2 cellular contexts compared by ENCODE assay signal in genomic region chr4:25925486-25926201, GRCh38.
A peak's percentile ranks its signal among the peaks of the same experiment; 100 is the strongest.
TF ChIP-seq lines count a peak whose summit lies in the region.

No MANE protein-coding gene starts in this region.

TF ChIP-seq in HCT116, 20 proteins besides CTCF, POLR2A, EP300 and RAD21:
- TF ChIP-seq, protein P1, sequence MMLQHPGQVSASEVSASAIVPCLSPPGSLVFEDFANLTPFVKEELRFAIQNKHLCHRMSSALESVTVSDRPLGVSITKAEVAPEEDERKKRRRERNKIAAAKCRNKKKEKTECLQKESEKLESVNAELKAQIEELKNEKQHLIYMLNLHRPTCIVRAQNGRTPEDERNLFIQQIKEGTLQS (IDR thresholded peaks at IDR 0.05), result no peak
- peak; percentile 55 for TF ChIP-seq SRF (IDR thresholded peaks at IDR 0.05; ENCODE audit: low read depth)
TF ChIP-seq in HCT116: peak in this region for 1.

TF ChIP-seq in K562, 482 proteins besides CTCF, POLR2A, EP300 and RAD21:
- TF ChIP-seq ZNF197 (CRISPR knock-in tag; IDR thresholded peaks at IDR 0.05; ENCODE audit: low read depth), result no peak
- TF ChIP-seq SMARCC2 (IDR thresholded peaks at IDR 0.05; ENCODE audit: low read depth), result no peak
- TF ChIP-seq ARID3A (IDR thresholded peaks at IDR 0.05; ENCODE audit: borderline replicate concordance, low read depth, low read length), result peak; percentile 30; the same call in 1 of the 2 replicates
- no peak for TF ChIP-seq MBD2 (IDR thresholded peaks at IDR 0.05; ENCODE audit: borderline replicate concordance, low read depth)
- no peak for TF ChIP-seq PATZ1 (CRISPR knock-in tag; IDR thresholded peaks at IDR 0.05; ENCODE audit: borderline replicate concordance)
- TF ChIP-seq NFRKB (IDR thresholded peaks at IDR 0.05; ENCODE audit: low read depth), result no peak
- no peak for TF ChIP-seq CSDE1 (IDR thresholded peaks at IDR 0.05)
- TF ChIP-seq, protein P2, sequence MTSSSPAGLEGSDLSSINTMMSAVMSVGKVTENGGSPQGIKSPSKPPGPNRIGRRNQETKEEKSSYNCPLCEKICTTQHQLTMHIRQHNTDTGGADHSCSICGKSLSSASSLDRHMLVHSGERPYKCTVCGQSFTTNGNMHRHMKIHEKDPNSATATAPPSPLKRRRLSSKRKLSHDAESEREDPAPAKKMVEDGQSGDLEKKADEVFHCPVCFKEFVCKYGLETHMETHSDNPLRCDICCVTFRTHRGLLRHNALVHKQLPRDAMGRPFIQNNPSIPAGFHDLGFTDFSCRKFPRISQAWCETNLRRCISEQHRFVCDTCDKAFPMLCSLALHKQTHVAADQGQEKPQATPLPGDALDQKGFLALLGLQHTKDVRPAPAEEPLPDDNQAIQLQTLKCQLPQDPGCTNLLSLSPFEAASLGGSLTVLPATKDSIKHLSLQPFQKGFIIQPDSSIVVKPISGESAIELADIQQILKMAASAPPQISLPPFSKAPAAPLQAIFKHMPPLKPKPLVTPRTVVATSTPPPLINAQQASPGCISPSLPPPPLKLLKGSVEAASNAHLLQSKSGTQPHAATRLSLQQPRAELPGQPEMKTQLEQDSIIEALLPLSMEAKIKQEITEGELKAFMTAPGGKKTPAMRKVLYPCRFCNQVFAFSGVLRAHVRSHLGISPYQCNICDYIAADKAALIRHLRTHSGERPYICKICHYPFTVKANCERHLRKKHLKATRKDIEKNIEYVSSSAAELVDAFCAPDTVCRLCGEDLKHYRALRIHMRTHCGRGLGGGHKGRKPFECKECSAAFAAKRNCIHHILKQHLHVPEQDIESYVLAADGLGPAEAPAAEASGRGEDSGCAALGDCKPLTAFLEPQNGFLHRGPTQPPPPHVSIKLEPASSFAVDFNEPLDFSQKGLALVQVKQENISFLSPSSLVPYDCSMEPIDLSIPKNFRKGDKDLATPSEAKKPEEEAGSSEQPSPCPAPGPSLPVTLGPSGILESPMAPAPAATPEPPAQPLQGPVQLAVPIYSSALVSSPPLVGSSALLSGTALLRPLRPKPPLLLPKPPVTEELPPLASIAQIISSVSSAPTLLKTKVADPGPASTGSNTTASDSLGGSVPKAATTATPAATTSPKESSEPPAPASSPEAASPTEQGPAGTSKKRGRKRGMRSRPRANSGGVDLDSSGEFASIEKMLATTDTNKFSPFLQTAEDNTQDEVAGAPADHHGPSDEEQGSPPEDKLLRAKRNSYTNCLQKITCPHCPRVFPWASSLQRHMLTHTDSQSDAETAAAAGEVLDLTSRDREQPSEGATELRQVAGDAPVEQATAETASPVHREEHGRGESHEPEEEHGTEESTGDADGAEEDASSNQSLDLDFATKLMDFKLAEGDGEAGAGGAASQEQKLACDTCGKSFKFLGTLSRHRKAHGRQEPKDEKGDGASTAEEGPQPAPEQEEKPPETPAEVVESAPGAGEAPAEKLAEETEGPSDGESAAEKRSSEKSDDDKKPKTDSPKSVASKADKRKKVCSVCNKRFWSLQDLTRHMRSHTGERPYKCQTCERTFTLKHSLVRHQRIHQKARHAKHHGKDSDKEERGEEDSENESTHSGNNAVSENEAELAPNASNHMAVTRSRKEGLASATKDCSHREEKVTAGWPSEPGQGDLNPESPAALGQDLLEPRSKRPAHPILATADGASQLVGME (CRISPR knock-in tag; IDR thresholded peaks at IDR 0.05), result no peak
- no peak for TF ChIP-seq FOXA1 (IDR thresholded peaks at IDR 0.05; ENCODE audit: borderline replicate concordance)
- TF ChIP-seq, protein P3, sequence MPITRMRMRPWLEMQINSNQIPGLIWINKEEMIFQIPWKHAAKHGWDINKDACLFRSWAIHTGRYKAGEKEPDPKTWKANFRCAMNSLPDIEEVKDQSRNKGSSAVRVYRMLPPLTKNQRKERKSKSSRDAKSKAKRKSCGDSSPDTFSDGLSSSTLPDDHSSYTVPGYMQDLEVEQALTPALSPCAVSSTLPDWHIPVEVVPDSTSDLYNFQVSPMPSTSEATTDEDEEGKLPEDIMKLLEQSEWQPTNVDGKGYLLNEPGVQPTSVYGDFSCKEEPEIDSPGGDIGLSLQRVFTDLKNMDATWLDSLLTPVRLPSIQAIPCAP (CRISPR knock-in tag; IDR thresholded peaks at IDR 0.05; ENCODE audit: borderline replicate concordance), result no peak
- no peak for TF ChIP-seq MCM2 (IDR thresholded peaks at IDR 0.05; ENCODE audit: low read depth)
- TF ChIP-seq SMC3 (conservative IDR thresholded peaks at IDR 0.05; ENCODE audit: insufficient read depth, low read depth, low read length), result 0 out of 2 replicates have a peak, but pooled peaks have one; percentile 10
- TF ChIP-seq KLF10 (CRISPR knock-in tag; IDR thresholded peaks at IDR 0.05), result no peak
- TF ChIP-seq, protein P4, sequence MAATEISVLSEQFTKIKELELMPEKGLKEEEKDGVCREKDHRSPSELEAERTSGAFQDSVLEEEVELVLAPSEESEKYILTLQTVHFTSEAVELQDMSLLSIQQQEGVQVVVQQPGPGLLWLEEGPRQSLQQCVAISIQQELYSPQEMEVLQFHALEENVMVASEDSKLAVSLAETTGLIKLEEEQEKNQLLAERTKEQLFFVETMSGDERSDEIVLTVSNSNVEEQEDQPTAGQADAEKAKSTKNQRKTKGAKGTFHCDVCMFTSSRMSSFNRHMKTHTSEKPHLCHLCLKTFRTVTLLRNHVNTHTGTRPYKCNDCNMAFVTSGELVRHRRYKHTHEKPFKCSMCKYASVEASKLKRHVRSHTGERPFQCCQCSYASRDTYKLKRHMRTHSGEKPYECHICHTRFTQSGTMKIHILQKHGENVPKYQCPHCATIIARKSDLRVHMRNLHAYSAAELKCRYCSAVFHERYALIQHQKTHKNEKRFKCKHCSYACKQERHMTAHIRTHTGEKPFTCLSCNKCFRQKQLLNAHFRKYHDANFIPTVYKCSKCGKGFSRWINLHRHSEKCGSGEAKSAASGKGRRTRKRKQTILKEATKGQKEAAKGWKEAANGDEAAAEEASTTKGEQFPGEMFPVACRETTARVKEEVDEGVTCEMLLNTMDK (IDR thresholded peaks at IDR 0.05; ENCODE audit: borderline replicate concordance, insufficient read depth, low read depth, low read length, poor library complexity, severe bottlenecking), result peak; percentile 24
